In genomic region chr10:27531336-27531847, GRCh38 we compare ENCODE assay signal across 21 cellular contexts. TPM values are rescaled to one million over a fixed set of nuclear protein-coding genes. Genes with fewer than 3 reads are reported as not detected.
A peak's percentile ranks its signal among the peaks of the same experiment; 100 is the strongest.
DNase-seq lines count a peak whose midpoint lies in the region; ATAC-seq and TF ChIP-seq lines count a peak whose summit lies in the region.
"Had no signal": no experiment of that assay in that cellular context is flagged by ENCODE, and none has a peak within 500 bp of the region (broad histone marks: within the 10 kb centered on the region; RNA-seq: fewer than 3 reads in every experiment).

No MANE protein-coding gene starts in this region.

- H3K4me2 ChIP-seq in GM23338 (no peak overlapping the region), PC-9 (no peak overlapping the region)
- H3K4me2 ChIP-seq: neural progenitor cell had no signal

- peaks cover 39% of the 10 kb centered on the region for H3K4me1 Mint-ChIP-seq in activated CD4-positive, alpha-beta memory T cell treated with anti-CD3 and anti-CD28 coated beads for 36 hours (ENCODE audit: low read depth)
- H3K4me1 Mint-ChIP-seq in activated CD4-positive, alpha-beta memory T cell treated with anti-CD3 and anti-CD28 coated beads, Interleukin-2, amount 10 ng/mL, durations not matched to agents 7 days and 5 days: peaks cover 33% of the 10 kb centered on the region
- peaks cover 27% of the 10 kb centered on the region for H3K4me1 Mint-ChIP-seq in GM23338
- H3K4me1 Mint-ChIP-seq in activated naive CD8-positive, alpha-beta T cell treated with anti-CD3 and anti-CD28 coated beads, Interleukin-2, amount 10 ng/mL, durations not matched to agents 7 days and 5 days: peaks cover 24% of the 10 kb centered on the region
- peaks cover 23 to 30% of the 10 kb centered on the region in 2 donors for H3K4me1 Mint-ChIP-seq in natural killer cell treated with Interleukin-12 subunit alpha and Interleukin-12 subunit beta and Interleukin-15 and Interleukin-18, amount 100 ng/mL, for 72 hours (ENCODE audit: low read depth in 2 of 2)
- H3K4me1 Mint-ChIP-seq: neural progenitor cell had no signal

- H3K27me3 ChIP-seq in GM23338 (ENCODE audit: insufficient read depth) (no peaks in the 10 kb centered on the region), BE2C (no peaks in the 10 kb centered on the region), PC-9 (ENCODE audit: insufficient read depth, low read depth) (no peaks in the 10 kb centered on the region)
- H3K27me3 ChIP-seq: gastroesophageal sphincter, neural progenitor cell, spleen had no signal

- no peaks in the 10 kb centered on the region for H3K9me2 ChIP-seq in GM23338 (ENCODE audit: insufficient read depth)
- H3K9me2 ChIP-seq in PC-9 (ENCODE audit: insufficient read depth): no peaks in the 10 kb centered on the region

- no peak overlapping the region for H3K4me3 ChIP-seq in GM23338
- H3K4me3 ChIP-seq in BE2C (ENCODE audit: low read depth, low read length): no peak overlapping the region
- H3K4me3 ChIP-seq in PC-9: no peak overlapping the region
- H3K4me3 ChIP-seq: gastroesophageal sphincter, neural progenitor cell, spleen had no signal

- H3K27ac ChIP-seq in GM23338 (ENCODE audit: low read depth) (no peak overlapping the region), PC-9 (no peak overlapping the region)
- H3K27ac ChIP-seq: gastroesophageal sphincter, neural progenitor cell, RWPE1 had no signal

- no peak overlapping the region for H2AFZ ChIP-seq in GM23338
- H2AFZ ChIP-seq in PC-9: no peak overlapping the region
- H2AFZ ChIP-seq: neural progenitor cell had no signal

- no peaks in the 10 kb centered on the region for H4K20me1 ChIP-seq in GM23338 (replicated peaks; ENCODE audit: insufficient read depth)
- no peaks in the 10 kb centered on the region for H4K20me1 ChIP-seq in PC-9 (ENCODE audit: insufficient read depth)

- CTCF ChIA-PET in activated CD4-positive, alpha-beta memory T cell treated with anti-CD3 and anti-CD28 coated beads for 36 hours (lab: Charles Lee): interaction anchor here (1.8 kb wide), 1 partner anchor 28 kb away, joined by 4 read pairs; the partner anchor contains the start of gene RAB18
- CTCF ChIA-PET in activated CD4-positive, alpha-beta memory T cell treated with anti-CD3 and anti-CD28 coated beads, Interleukin-2, amount 10 ng/mL, durations not matched to agents 7 days and 5 days (lab: Charles Lee): no interaction called here
- CTCF ChIA-PET in PC-9 (lab: Charles Lee): interaction anchor here (0.7 kb wide), 1 partner anchor 73 kb away, joined by 3 read pairs; no protein-coding TSS in a partner anchor

- peak overlapping the region; percentile 19 for H3K27ac Mint-ChIP-seq in activated CD4-positive, alpha-beta memory T cell treated with anti-CD3 and anti-CD28 coated beads for 36 hours
- no peak overlapping the region for H3K27ac Mint-ChIP-seq in activated CD4-positive, alpha-beta memory T cell treated with anti-CD3 and anti-CD28 coated beads, Interleukin-2, amount 10 ng/mL, durations not matched to agents 7 days and 5 days
- H3K27ac Mint-ChIP-seq in GM23338: peak overlapping the region; percentile 89
- H3K27ac Mint-ChIP-seq in activated naive CD8-positive, alpha-beta T cell treated with anti-CD3 and anti-CD28 coated beads, Interleukin-2, amount 10 ng/mL, durations not matched to agents 7 days and 5 days: peak overlapping the region; percentile 14
- H3K27ac Mint-ChIP-seq in natural killer cell treated with Interleukin-12 subunit alpha and Interleukin-12 subunit beta and Interleukin-15 and Interleukin-18, amount 100 ng/mL, for 72 hours: peak overlapping the region; percentile 67 to 71
- H3K27ac Mint-ChIP-seq: activated T-helper 2 cell treated with anti-CD3 and anti-CD28 coated beads, Interferon-gamma antibody, Interleukin-2, Interleukin-4, amounts not matched to agents 10 μg/mL and 5 μg/mL and 100 μg/mL, durations not matched to agents 14 hours and 24 hours and 36 hours; HFFc6; neural progenitor cell had no signal

- BruUV-seq in PC-9 (replicated peaks; lab: Mats Ljungman, UMichigan): no TSS peak

- H3K27me3 Mint-ChIP-seq in activated CD4-positive, alpha-beta memory T cell treated with anti-CD3 and anti-CD28 coated beads for 36 hours: no peaks in the 10 kb centered on the region
- H3K27me3 Mint-ChIP-seq in activated CD4-positive, alpha-beta memory T cell treated with anti-CD3 and anti-CD28 coated beads, Interleukin-2, amount 10 ng/mL, durations not matched to agents 7 days and 5 days: no peaks in the 10 kb centered on the region
- no peaks in the 10 kb centered on the region for H3K27me3 Mint-ChIP-seq in GM23338 (ENCODE audit: insufficient read depth, low read depth, poor library complexity)
- no peaks in the 10 kb centered on the region for H3K27me3 Mint-ChIP-seq in activated naive CD8-positive, alpha-beta T cell treated with anti-CD3 and anti-CD28 coated beads, Interleukin-2, amount 10 ng/mL, durations not matched to agents 7 days and 5 days
- no peaks in the 10 kb centered on the region for H3K27me3 Mint-ChIP-seq in natural killer cell treated with Interleukin-12 subunit alpha and Interleukin-12 subunit beta and Interleukin-15 and Interleukin-18, amount 100 ng/mL, for 72 hours

- DNase-seq in activated CD4-positive, alpha-beta memory T cell treated with anti-CD3 and anti-CD28 coated beads for 36 hours: no peak
- no peak for DNase-seq in activated CD4-positive, alpha-beta memory T cell treated with anti-CD3 and anti-CD28 coated beads, Interleukin-2, amount 10 ng/mL, durations not matched to agents 7 days and 5 days
- DNase-seq in GM23338 (ENCODE audit: low spot score) (no peak), BE2C (no peak), PC-9 (no peak)
- no peak for DNase-seq in activated naive CD8-positive, alpha-beta T cell treated with anti-CD3 and anti-CD28 coated beads, Interleukin-2, amount 10 ng/mL, durations not matched to agents 7 days and 5 days
- DNase-seq in natural killer cell treated with Interleukin-12 subunit alpha and Interleukin-12 subunit beta and Interleukin-15 and Interleukin-18, amount 100 ng/mL, for 72 hours (ENCODE audit: low spot score): no peak
- DNase-seq: caudate nucleus; HFFc6; KG1; NCI-H1092; NCI-H2029 treated with DMSO at 0.1 percent for 48 hours; spleen; stimulated activated CD4-positive, alpha-beta T cell treated with anti-CD3 and anti-CD28 coated beads, Interleukin-4, amount 100 ng/mL, for 4 hours; substantia nigra had no signal

- POLR2A ChIA-PET in activated CD4-positive, alpha-beta memory T cell treated with anti-CD3 and anti-CD28 coated beads for 36 hours (lab: Charles Lee): no interaction called here
- POLR2A ChIA-PET in activated CD4-positive, alpha-beta memory T cell treated with anti-CD3 and anti-CD28 coated beads, Interleukin-2, amount 10 ng/mL, durations not matched to agents 7 days and 5 days (lab: Charles Lee): interaction anchor here (1.7 kb wide), 1 partner anchor 27 kb away, joined by 9 read pairs; the partner anchor contains the start of gene RAB18
- POLR2A ChIA-PET in activated naive CD8-positive, alpha-beta T cell treated with anti-CD3 and anti-CD28 coated beads, Interleukin-2, amount 10 ng/mL, durations not matched to agents 7 days and 5 days (lab: Charles Lee): interaction anchor here (0.6 kb wide), 1 partner anchor 805 kb away, joined by 3 read pairs; no protein-coding TSS in a partner anchor
- POLR2A ChIA-PET in PC-9 (lab: Charles Lee; ENCODE audit: unreplicated experiment): no interaction called here

- H3K36me3 ChIP-seq in GM23338 (ENCODE audit: insufficient read depth): no peaks in the 10 kb centered on the region
- H3K36me3 ChIP-seq in BE2C: peaks cover 9% of the 10 kb centered on the region
- H3K36me3 ChIP-seq in PC-9 (ENCODE audit: low read depth): no peaks in the 10 kb centered on the region

- intact Hi-C loops in activated CD4-positive, alpha-beta memory T cell treated with anti-CD3 and anti-CD28 coated beads for 36 hours (cut with micrococcal nuclease): loop anchor here (2.0 to 5.0 kb wide), 2 partner anchors 27 to 686 kb away; partner anchors contain the start of gene RAB18
- intact Hi-C loops in PC-9 (cut with micrococcal nuclease; ENCODE audit: unreplicated experiment): no loop called here

- no peaks in the 10 kb centered on the region for H3K9me3 Mint-ChIP-seq in activated CD4-positive, alpha-beta memory T cell treated with anti-CD3 and anti-CD28 coated beads for 36 hours
- H3K9me3 Mint-ChIP-seq in activated CD4-positive, alpha-beta memory T cell treated with anti-CD3 and anti-CD28 coated beads, Interleukin-2, amount 10 ng/mL, durations not matched to agents 7 days and 5 days: no peaks in the 10 kb centered on the region
- no peaks in the 10 kb centered on the region for H3K9me3 Mint-ChIP-seq in GM23338
- no peaks in the 10 kb centered on the region for H3K9me3 Mint-ChIP-seq in activated naive CD8-positive, alpha-beta T cell treated with anti-CD3 and anti-CD28 coated beads, Interleukin-2, amount 10 ng/mL, durations not matched to agents 7 days and 5 days
- H3K9me3 Mint-ChIP-seq in natural killer cell treated with Interleukin-12 subunit alpha and Interleukin-12 subunit beta and Interleukin-15 and Interleukin-18, amount 100 ng/mL, for 72 hours: no peaks in the 10 kb centered on the region
- H3K9me3 Mint-ChIP-seq: activated T-helper 2 cell treated with anti-CD3 and anti-CD28 coated beads, Interferon-gamma antibody, Interleukin-2, Interleukin-4, amounts not matched to agents 10 μg/mL and 5 μg/mL and 100 μg/mL, durations not matched to agents 14 hours and 24 hours and 36 hours; HFFc6; neural progenitor cell had no signal

- no peak overlapping the region for H3K4me3 Mint-ChIP-seq in activated CD4-positive, alpha-beta memory T cell treated with anti-CD3 and anti-CD28 coated beads for 36 hours
- H3K4me3 Mint-ChIP-seq in activated CD4-positive, alpha-beta memory T cell treated with anti-CD3 and anti-CD28 coated beads, Interleukin-2, amount 10 ng/mL, durations not matched to agents 7 days and 5 days: no peak overlapping the region
- no peak overlapping the region for H3K4me3 Mint-ChIP-seq in GM23338
- peak overlapping the region; percentile 21 for H3K4me3 Mint-ChIP-seq in activated naive CD8-positive, alpha-beta T cell treated with anti-CD3 and anti-CD28 coated beads, Interleukin-2, amount 10 ng/mL, durations not matched to agents 7 days and 5 days
- peak overlapping the region; percentile 27 for H3K4me3 Mint-ChIP-seq in natural killer cell treated with Interleukin-12 subunit alpha and Interleukin-12 subunit beta and Interleukin-15 and Interleukin-18, amount 100 ng/mL, for 72 hours
- H3K4me3 Mint-ChIP-seq: HFFc6, neural progenitor cell had no signal

- no peaks in the 10 kb centered on the region for H3K9me3 ChIP-seq in BE2C
- no peaks in the 10 kb centered on the region for H3K9me3 ChIP-seq in PC-9 (ENCODE audit: insufficient read depth, low read depth)
- H3K9me3 ChIP-seq: gastroesophageal sphincter, spleen had no signal

- peaks cover 23% of the 10 kb centered on the region; the same call in 1 of the 2 replicates for H3K79me2 ChIP-seq in GM23338 (replicated peaks; ENCODE audit: insufficient read depth)
- H3K79me2 ChIP-seq in PC-9 (ENCODE audit: low read depth): no peaks in the 10 kb centered on the region

- H3K4me1 ChIP-seq in GM23338 (ENCODE audit: insufficient read depth) (peaks cover 12% of the 10 kb centered on the region; the same call in 1 of the 2 replicates), BE2C (no peaks in the 10 kb centered on the region), PC-9 (replicated peaks; ENCODE audit: insufficient read depth) (no peaks in the 10 kb centered on the region)
- H3K4me1 ChIP-seq: neural progenitor cell had no signal

- no peaks in the 10 kb centered on the region for H3F3A ChIP-seq in GM23338 (replicated peaks; ENCODE audit: low read depth)
- no peaks in the 10 kb centered on the region for H3F3A ChIP-seq in PC-9 (ENCODE audit: insufficient read depth, low read depth)

- TF ChIP-seq CTCF in GM23338 (conservative IDR thresholded peaks at IDR 0.05; ENCODE audit: low read depth in 2 of 2): no peak
- TF ChIP-seq CTCF in BE2C (IDR thresholded peaks at IDR 0.05; ENCODE audit: low read depth, low read length): no peak
- no peak for TF ChIP-seq CTCF in PC-9 (conservative IDR thresholded peaks at IDR 0.05)

- peaks cover 14% of the 10 kb centered on the region for H3K36me3 Mint-ChIP-seq in activated CD4-positive, alpha-beta memory T cell treated with anti-CD3 and anti-CD28 coated beads for 36 hours
- peaks cover 15% of the 10 kb centered on the region for H3K36me3 Mint-ChIP-seq in activated CD4-positive, alpha-beta memory T cell treated with anti-CD3 and anti-CD28 coated beads, Interleukin-2, amount 10 ng/mL, durations not matched to agents 7 days and 5 days (ENCODE audit: low read depth)
- no peaks in the 10 kb centered on the region; the same call in 1 of the 3 replicates for H3K36me3 Mint-ChIP-seq in GM23338 (ENCODE audit: low read depth)
- H3K36me3 Mint-ChIP-seq in activated naive CD8-positive, alpha-beta T cell treated with anti-CD3 and anti-CD28 coated beads, Interleukin-2, amount 10 ng/mL, durations not matched to agents 7 days and 5 days: peaks cover 28% of the 10 kb centered on the region
- H3K36me3 Mint-ChIP-seq in natural killer cell treated with Interleukin-12 subunit alpha and Interleukin-12 subunit beta and Interleukin-15 and Interleukin-18, amount 100 ng/mL, for 72 hours: no peaks in the 10 kb centered on the region

- ATAC-seq in GM23338 (no peak), GM19463 (IDR thresholded peaks at IDR 0.05; ENCODE audit: unreplicated experiment) (no peak)
- peak; percentile 36 for ATAC-seq in activated naive CD8-positive, alpha-beta T cell treated with anti-CD3 and anti-CD28 coated beads, Interleukin-2, amount 10 ng/mL, durations not matched to agents 7 days and 5 days (ENCODE audit: low read depth)
- ATAC-seq in natural killer cell treated with Interleukin-12 subunit alpha and Interleukin-12 subunit beta and Interleukin-15 and Interleukin-18, amount 100 ng/mL, for 72 hours: no peak
- ATAC-seq: esophagus mucosa, gastroesophageal sphincter had no signal

RNA-seq across cellular contexts. Expression of gene RAB18, which starts 27.3 kb away (rescaled TPM):
- 10 to 100 TPM; 51.7 to 54.0 TPM for total RNA-seq in activated CD4-positive, alpha-beta memory T cell treated with anti-CD3 and anti-CD28 coated beads for 36 hours
- total RNA-seq in activated CD4-positive, alpha-beta memory T cell treated with anti-CD3 and anti-CD28 coated beads, Interleukin-2, amount 10 ng/mL, durations not matched to agents 7 days and 5 days: 10 to 100 TPM; 69.5 to 72.0 TPM
- total RNA-seq in GM23338 (2014; rRNA removed; shearing (Covaris generic)): 27.8 and 35.5 TPM in 2 replicates
- polyA plus RNA-seq in GM23338 (2016; fragmentation: Nextera tagmentation; extraction: Ambion mirVana): 51.0 and 77.2 TPM in 2 replicates
- total RNA-seq in activated naive CD8-positive, alpha-beta T cell treated with anti-CD3 and anti-CD28 coated beads, Interleukin-2, amount 10 ng/mL, durations not matched to agents 7 days and 5 days: 10 to 100 TPM; 64.0 to 69.6 TPM
- 10 to 100 TPM; 56.4 to 70.6 TPM for total RNA-seq in natural killer cell treated with Interleukin-12 subunit alpha and Interleukin-12 subunit beta and Interleukin-15 and Interleukin-18, amount 100 ng/mL, for 72 hours
- 103 TPM for polyA plus RNA-seq in BE2C (2012; ENCODE audit: insufficient read depth, insufficient read length, low read depth)
- total RNA-seq in PC-9 (2021): 63.1 and 63.8 TPM in 2 replicates

Comparison
In these comparisons a context has a peak if more than half of its experiments do, and no peak if none do; other contexts are left out.
1. POLR2A ChIA-PET loops: an anchor here in activated CD4-positive, alpha-beta memory T cell treated with anti-CD3 and anti-CD28 coated beads, Interleukin-2, amount 10 ng/mL, durations not matched to agents 7 days and 5 days (1.7 kb wide) and activated naive CD8-positive, alpha-beta T cell treated with anti-CD3 and anti-CD28 coated beads, Interleukin-2, amount 10 ng/mL, durations not matched to agents 7 days and 5 days (0.6 kb wide); none called in activated CD4-positive, alpha-beta memory T cell treated with anti-CD3 and anti-CD28 coated beads for 36 hours and PC-9.
2. H3K4me3 Mint-ChIP-seq: peak in activated naive CD8-positive, alpha-beta T cell treated with anti-CD3 and anti-CD28 coated beads, Interleukin-2, amount 10 ng/mL, durations not matched to agents 7 days and 5 days (single experiment) and natural killer cell treated with Interleukin-12 subunit alpha and Interleukin-12 subunit beta and Interleukin-15 and Interleukin-18, amount 100 ng/mL, for 72 hours (single experiment); none in activated CD4-positive, alpha-beta memory T cell treated with anti-CD3 and anti-CD28 coated beads for 36 hours (single experiment), activated CD4-positive, alpha-beta memory T cell treated with anti-CD3 and anti-CD28 coated beads, Interleukin-2, amount 10 ng/mL, durations not matched to agents 7 days and 5 days (single experiment) and GM23338 (single experiment).